17 cellular contexts compared by ENCODE assay signal in genomic region chr18:12769644-12770440, GRCh38.
DNase-seq lines count a peak whose midpoint lies in the region; ATAC-seq and TF ChIP-seq lines count a peak whose summit lies in the region.
"Had no signal": no experiment of that assay in that cellular context is flagged by ENCODE, and none has a peak within 500 bp of the region (broad histone marks: within the 10 kb centered on the region; RNA-seq: fewer than 3 reads in every experiment).

No MANE protein-coding gene starts in this region.

- TF ChIP-seq CTCF in RWPE1 (conservative IDR thresholded peaks at IDR 0.05; ENCODE audit: low read depth) (no peak), choroid plexus epithelial cell (conservative IDR thresholded peaks at IDR 0.05; ENCODE audit: low read depth, low read length) (no peak)

- CTCF ChIA-PET in RWPE1 (lab: Yijun Ruan, JAX) = interaction anchor here (0.6 kb wide), 1 partner anchor 164 kb away, joined by 3 read pairs; no protein-coding TSS in a partner anchor

- POLR2A ChIA-PET in RWPE1 (lab: Yijun Ruan, JAX; ENCODE audit: low non-redundant PET) = no interaction called here

- H3K4me3 ChIP-seq in choroid plexus epithelial cell (ENCODE audit: low read depth, low read length) = no peak overlapping the region
- H3K4me3 ChIP-seq: BLaER1 treated with 17β-estradiol and CSF1 and Interleukin-3, amounts not matched to agents 10 nM and 100 nM had no signal

- ATAC-seq in GM21515 (IDR thresholded peaks at IDR 0.05; ENCODE audit: unreplicated experiment) = no peak
- ATAC-seq in GM19324 (IDR thresholded peaks at IDR 0.05; ENCODE audit: low FRiP score, unreplicated experiment) = no peak
- ATAC-seq in HG03196 (IDR thresholded peaks at IDR 0.05; ENCODE audit: unreplicated experiment) = no peak
- ATAC-seq: PC-3 had no signal

- DNase-seq in EH (ENCODE audit: low read depth) (peak; percentile 15), RWPE1 (ENCODE audit: low spot score) (no peak), choroid plexus epithelial cell (ENCODE audit: low read depth) (peak; percentile 69), islet precursor cell (peak; percentile 41), AG20443 (ENCODE audit: low spot score) (no peak)
- DNase-seq: CD8-positive, alpha-beta memory T cell; DMS79 treated with DMSO at 0.1 percent for 48 hours; H7; NCI-H1436; NCI-H2029 treated with DMSO at 0.1 percent for 48 hours; NCI-H2171 treated with DMSO at 0.1 percent for 48 hours; NCI-H446 treated with DMSO at 0.1 percent for 48 hours; PC-3 had no signal

- peak overlapping the region; percentile 39 for H3K27ac ChIP-seq in RWPE1
- H3K27ac ChIP-seq: BLaER1 treated with 17β-estradiol and CSF1 and Interleukin-3, amounts not matched to agents 10 nM and 100 nM had no signal

Comparison
In these comparisons a context has a peak if more than half of its experiments do, and no peak if none do; other contexts are left out.
1. DNase-seq: peak in EH (single experiment), choroid plexus epithelial cell (single experiment) and islet precursor cell (single experiment); none in RWPE1 (single experiment) and AG20443 (single experiment).